In genomic region chr3:99013794-99014315, GRCh38 we compare ENCODE assay signal across 17 cellular contexts.
"Had no signal": no experiment of that assay in that cellular context is flagged by ENCODE, and none has a peak within 500 bp of the region (broad histone marks: within the 10 kb centered on the region; RNA-seq: fewer than 3 reads in every experiment).

No MANE protein-coding gene starts in this region.

- H3K27ac ChIP-seq: SJCRH30 had no signal

- DNase-seq: activated CD4-positive, alpha-beta T cell treated with anti-CD3 and anti-CD28 coated beads for 4 hours; activated CD8-positive, alpha-beta memory T cell treated with anti-CD3 and anti-CD28 coated beads, Interleukin-2, amount 50 U/mL, for 4 hours; activated CD8-positive, alpha-beta T cell treated with anti-CD3 and anti-CD28 coated beads for 36 hours; activated naive CD4-positive, alpha-beta T cell treated with anti-CD3 and anti-CD28 coated beads, Interleukin-2, amount 50 U/mL, for 16 hours; activated T-cell treated with anti-CD3 and anti-CD28 coated beads, Interleukin-2, amount 50 U/mL, for 72 hours; amniotic stem cell; cerebellar nuclear complex; MM.1S; NCI-H1105; NCI-H1436; NCI-H1694 treated with DMSO at 0.1 percent for 48 hours; NCI-H2029 treated with DMSO at 0.1 percent for 48 hours; NCI-H345; NCI-H510A; NCI-H526 treated with DMSO at 0.1 percent for 48 hours; NCI-H82; SJCRH30 had no signal

- H3K9me3 ChIP-seq: SJCRH30 had no signal

- H3K36me3 ChIP-seq: SJCRH30 had no signal

- H3K4me3 ChIP-seq: SJCRH30 had no signal

- H3K27me3 ChIP-seq: SJCRH30 had no signal
